Comparison of ENCODE assay signal across 13 cellular contexts in the genomic region with DNA sequence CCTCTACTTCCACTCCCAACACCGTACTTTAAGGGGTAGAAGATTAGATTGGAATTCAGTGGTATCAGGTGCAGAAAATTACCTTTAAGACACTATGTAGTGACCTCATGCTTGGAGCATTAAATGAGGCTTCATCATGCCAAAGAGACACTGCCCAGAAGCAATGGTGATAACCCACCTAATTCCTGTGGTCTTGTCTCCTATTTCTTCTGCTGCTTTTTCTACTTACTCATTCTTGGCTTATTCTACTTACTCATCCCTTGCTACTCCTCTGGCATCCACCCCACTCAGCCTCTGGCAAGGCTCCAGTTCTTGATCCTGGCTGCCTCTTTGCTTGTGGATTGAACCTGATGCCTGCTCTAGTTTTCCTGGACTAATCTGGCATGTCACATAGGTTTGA.
A peak's percentile ranks its signal among the peaks of the same experiment; 100 is the strongest.
DNase-seq lines count a peak whose midpoint lies in the region; ATAC-seq and TF ChIP-seq lines count a peak whose summit lies in the region.
"Had no signal": no experiment of that assay in that cellular context is flagged by ENCODE, and none has a peak within 500 bp of the region (broad histone marks: within the 10 kb centered on the region; RNA-seq: fewer than 3 reads in every experiment).

No MANE protein-coding gene starts in this region.

- no peak overlapping the region for H3K4me3 ChIP-seq in right atrium auricular region
- no peak overlapping the region for H3K4me3 ChIP-seq in brain microvascular endothelial cell (ENCODE audit: low read depth, low read length)
- H3K4me3 ChIP-seq: A549, suprapubic skin had no signal

- no peaks in the 10 kb centered on the region for H3K36me3 ChIP-seq in right atrium auricular region
- H3K36me3 ChIP-seq in brain microvascular endothelial cell (replicated peaks): no peaks in the 10 kb centered on the region
- H3K36me3 ChIP-seq: suprapubic skin had no signal

- DNase-seq in Right ventricle myocardium superior (peak; percentile 39), right atrium auricular region (ENCODE audit: low spot score) (no peak), brain microvascular endothelial cell (peak; percentile 89), islet precursor cell (peak; percentile 46), NCI-H82 (lab: John Stamatoyannopoulos, UW) (no peak), UCSD-AML1 (lab: John Stamatoyannopoulos, UW; ENCODE audit: unreplicated experiment) (no peak), germinal center (ENCODE audit: low spot score) (no peak), RPMI8226 (no peak)
- DNase-seq: activated T-cell treated with anti-CD3 and anti-CD28 coated beads for 4 hours; cerebellar nuclear complex; naive thymus-derived CD8-positive, alpha-beta T cell had no signal

- TF ChIP-seq CTCF in right atrium auricular region (IDR thresholded peaks at IDR 0.05): no peak
- TF ChIP-seq CTCF in brain microvascular endothelial cell (IDR thresholded peaks at IDR 0.05; ENCODE audit: low read depth, low read length, missing control alignments): no peak

- in situ Hi-C loops in brain microvascular endothelial cell (cut with HindIII; ENCODE audit: low pct_ligation_motif_present, low sequenced_read_pairs): no loop called here

- ATAC-seq in Right ventricle myocardium superior (ENCODE audit: poor library complexity): no peak
- ATAC-seq: A549; naive thymus-derived CD8-positive, alpha-beta T cell had no signal

- no peaks in the 10 kb centered on the region for H3K27me3 ChIP-seq in right atrium auricular region
- peaks cover 4% of the 10 kb centered on the region for H3K27me3 ChIP-seq in brain microvascular endothelial cell (replicated peaks)
- H3K27me3 ChIP-seq: suprapubic skin had no signal

- H3K4me1 ChIP-seq in right atrium auricular region: no peaks in the 10 kb centered on the region
- H3K4me1 ChIP-seq: A549, suprapubic skin had no signal

- H3K9me3 ChIP-seq in right atrium auricular region: no peaks in the 10 kb centered on the region
- H3K9me3 ChIP-seq: A549, suprapubic skin had no signal

- no peak overlapping the region for H3K27ac ChIP-seq in right atrium auricular region
- H3K27ac ChIP-seq in brain microvascular endothelial cell: no peak overlapping the region
- H3K27ac ChIP-seq: A549, suprapubic skin had no signal

- intact Hi-C loops in Right ventricle myocardium superior (cut with DNase I): no loop called here

Comparison
In these comparisons a context has a peak if more than half of its experiments do, and no peak if none do; other contexts are left out.
1. DNase-seq: peak in Right ventricle myocardium superior (single experiment), brain microvascular endothelial cell (single experiment) and islet precursor cell (single experiment); none in right atrium auricular region (single experiment), NCI-H82 (single experiment), UCSD-AML1 (single experiment), germinal center (single experiment) and RPMI8226 (single experiment).